In genomic region chr16:50743575-50744225, GRCh38 we compare ENCODE assay signal across 11 cellular contexts. TPM values are rescaled to one million over a fixed set of nuclear protein-coding genes. Genes with fewer than 3 reads are reported as not detected.
DNase-seq lines count a peak whose midpoint lies in the region; ATAC-seq and TF ChIP-seq lines count a peak whose summit lies in the region.
"Had no signal": no experiment of that assay in that cellular context is flagged by ENCODE, and none has a peak within 500 bp of the region (broad histone marks: within the 10 kb centered on the region; RNA-seq: fewer than 3 reads in every experiment).

No MANE protein-coding gene starts in this region.

- H3K27me3 Mint-ChIP-seq in progenitor cell of endocrine pancreas, result peaks cover 5% of the 10 kb centered on the region

- H3K79me2 ChIP-seq in DOHH2 (ENCODE audit: control insufficient read depth, low read length), result no peaks in the 10 kb centered on the region

- H3K36me3 ChIP-seq in DOHH2 (ENCODE audit: control insufficient read depth, low read length) (peaks cover 3% of the 10 kb centered on the region; the same call in 1 of the 2 replicates), Peyer's patch (peaks cover 0 to 4% (median 0%) of the 10 kb centered on the region in 3 donors), esophagus squamous epithelium (peaks cover 0 to 10% (median 3%) of the 10 kb centered on the region in 3 donors), vagina (no peaks in the 10 kb centered on the region)

- peaks cover 2% of the 10 kb centered on the region for H3K4me1 Mint-ChIP-seq in progenitor cell of endocrine pancreas (ENCODE audit: low read depth)

- no peak overlapping the region for H3K27ac Mint-ChIP-seq in progenitor cell of endocrine pancreas

- H3K36me3 Mint-ChIP-seq in progenitor cell of endocrine pancreas (ENCODE audit: insufficient read depth), result no peaks in the 10 kb centered on the region

- H3K9me2 ChIP-seq in DOHH2 (replicated peaks; ENCODE audit: control insufficient read depth, low read length), result no peaks in the 10 kb centered on the region

- H3K4me1 ChIP-seq in DOHH2 (ENCODE audit: control insufficient read depth, low read length), result peaks cover 33% of the 10 kb centered on the region
- peaks cover 0 to 21% (median 13%) of the 10 kb centered on the region in 4 donors for H3K4me1 ChIP-seq in Peyer's patch
- peaks cover 9 to 71% (median 21%) of the 10 kb centered on the region in 3 donors for H3K4me1 ChIP-seq in esophagus squamous epithelium
- peaks cover 46% of the 10 kb centered on the region for H3K4me1 ChIP-seq in vagina

- no peaks in the 10 kb centered on the region for H3K9me3 ChIP-seq in DOHH2 (ENCODE audit: control insufficient read depth, insufficient read depth, low read length)
- H3K9me3 ChIP-seq in Peyer's patch, result no peaks in the 10 kb centered on the region
- no peaks in the 10 kb centered on the region for H3K9me3 ChIP-seq in esophagus squamous epithelium
- no peaks in the 10 kb centered on the region for H3K9me3 ChIP-seq in vagina

- TF ChIP-seq POLR2A in Peyer's patch (IDR thresholded peaks at IDR 0.05) (no peak), esophagus squamous epithelium (IDR thresholded peaks at IDR 0.05) (no peak), vagina (IDR thresholded peaks at IDR 0.05) (no peak)

- H3F3A ChIP-seq in DOHH2 (ENCODE audit: control insufficient read depth, insufficient read depth), result no peaks in the 10 kb centered on the region

- WGBS in esophagus squamous epithelium, 2 donors, result 39 to 53% methylated on average over 3 of the region's 3 CpGs

- TF ChIP-seq CTCF in DOHH2 (IDR thresholded peaks at IDR 0.05; ENCODE audit: low read depth, low read length, poor library complexity, severe bottlenecking) (no peak), Peyer's patch (IDR thresholded peaks at IDR 0.05) (no peak), esophagus squamous epithelium (IDR thresholded peaks at IDR 0.05) (no peak), progenitor cell of endocrine pancreas (IDR thresholded peaks at IDR 0.05; ENCODE audit: unreplicated experiment) (no peak), vagina (IDR thresholded peaks at IDR 0.05) (no peak)

- peak overlapping the region; percentile 76 for H3K4me2 ChIP-seq in DOHH2 (ENCODE audit: low read length)

- H4K20me1 ChIP-seq in DOHH2 (ENCODE audit: control insufficient read depth, insufficient read depth, low read depth, low read length), result no peaks in the 10 kb centered on the region

- no peaks in the 10 kb centered on the region for H3K27me3 ChIP-seq in DOHH2 (ENCODE audit: control insufficient read depth, low read length)
- no peaks in the 10 kb centered on the region for H3K27me3 ChIP-seq in Peyer's patch
- no peaks in the 10 kb centered on the region for H3K27me3 ChIP-seq in esophagus squamous epithelium
- H3K27me3 ChIP-seq in vagina, result no peaks in the 10 kb centered on the region

- ATAC-seq in GM18502 (IDR thresholded peaks at IDR 0.05; ENCODE audit: poor library complexity, unreplicated experiment), result no peak
- ATAC-seq: sciatic nerve had no signal

- intact Hi-C loops in esophagus squamous epithelium (cut with DNase I) (no loop called here), vagina (cut with DNase I) (no loop called here)

- H3K4me3 ChIP-seq in DOHH2 (ENCODE audit: low read length), result peak overlapping the region; percentile 79
- peak overlapping the region in 2 of 4 donors; percentile 95 to 96 for H3K4me3 ChIP-seq in Peyer's patch
- H3K4me3 ChIP-seq in esophagus squamous epithelium, result peak overlapping the region in 3 of 4 donors; percentile 92 to 98 (median 93)
- H3K4me3 ChIP-seq in vagina, result peak overlapping the region in 1 of 2 donors; percentile 96

- H3K27ac ChIP-seq in DOHH2 (ENCODE audit: low read depth, low read length) (no peak overlapping the region), Peyer's patch (peak overlapping the region in 3 of 4 donors; percentile 2 to 99 (median 94)), esophagus squamous epithelium (peak overlapping the region in 3 of 4 donors; percentile 93 to 98 (median 95)), vagina (no peak overlapping the region)

- DNase-seq in Peyer's patch (no peak), esophagus squamous epithelium (lab: John Stamatoyannopoulos, UW) (no peak), progenitor cell of endocrine pancreas (ENCODE audit: low spot score, unreplicated experiment) (no peak), NCI-H2227 (lab: John Stamatoyannopoulos, UW; ENCODE audit: unreplicated experiment) (no peak), vagina (ENCODE audit: extremely low spot score in 2 of 2) (no peak), NCI-H2196 treated with DMSO at 0.1 percent for 48 hours (lab: John Stamatoyannopoulos, UW; ENCODE audit: unreplicated experiment) (no peak)
- DNase-seq: NK-92 treated with Interleukin-12 subunit alpha and Interleukin-12 subunit beta, amount 100 ng/mL, for 24 hours had no signal

- no peaks in the 10 kb centered on the region for H3K9me3 Mint-ChIP-seq in progenitor cell of endocrine pancreas (ENCODE audit: low read depth)

- peak overlapping the region; percentile 78 for H3K4me3 Mint-ChIP-seq in progenitor cell of endocrine pancreas (ENCODE audit: low read depth)

RNA-seq across cellular contexts. Expression of gene CYLD, which starts 1.8 kb away (rescaled TPM):
- total RNA-seq in Peyer's patch (10 to 100 TPM; 24.3 to 56.1 (median 30.0) TPM), esophagus squamous epithelium (10 to 100 TPM; 22.6 to 45.9 (median 36.0) TPM), progenitor cell of endocrine pancreas (18.7 and 21.9 TPM in 2 replicates), vagina (33.9 TPM)

RNA-seq across cellular contexts. Expression of gene NOD2, which starts 50.3 kb away (rescaled TPM):
- total RNA-seq in Peyer's patch (1 to 10 TPM in 2 of 4 donors, not detected in 2; 1.7 to 4.1 TPM), esophagus squamous epithelium (10 to 100 TPM; 10.5 to 28.1 (median 21.6) TPM), progenitor cell of endocrine pancreas (not detected in 2 replicates), vagina (43.5 TPM)
- total RNA-seq: HT-29 had no signal

Comparison
In these comparisons a context has a peak if more than half of its experiments do, and no peak if none do; other contexts are left out.
1. H3K27ac ChIP-seq: peak in Peyer's patch (3 of 4) and esophagus squamous epithelium (3 of 4); none in DOHH2 (single experiment) and vagina (single experiment).